Comparison of ENCODE assay signal across 9 cellular contexts in genomic region chr14:63493246-63493645, GRCh38. TPM values are rescaled to one million over a fixed set of nuclear protein-coding genes. Genes with fewer than 3 reads are reported as not detected.
A peak's percentile ranks its signal among the peaks of the same experiment; 100 is the strongest.
DNase-seq lines count a peak whose midpoint lies in the region; ATAC-seq, FAIRE-seq and TF ChIP-seq lines count a peak whose summit lies in the region.
"Had no signal": no experiment of that assay in that cellular context is flagged by ENCODE, and none has a peak within 500 bp of the region (broad histone marks: within the 10 kb centered on the region; RNA-seq: fewer than 3 reads in every experiment).

No MANE protein-coding gene starts in this region.

- no peak for ATAC-seq in HG02642 (IDR thresholded peaks at IDR 0.05; ENCODE audit: poor library complexity, unreplicated experiment)

- peak overlapping the region; percentile 85 for H3K27ac Mint-ChIP-seq in astrocyte (ENCODE audit: unreplicated experiment)

- DNase-seq in BE2C (peak; percentile 52), HT-29 (ENCODE audit: low spot score) (peak; percentile 4), astrocyte (ENCODE audit: low read depth) (peak; percentile 33), keratinocyte (ENCODE audit: low read depth, low spot score) (no peak), tibial nerve (ENCODE audit: low spot score in 2 of 2) (no peak)
- DNase-seq in activated CD4-positive, CD25-positive, alpha-beta regulatory T cell treated with anti-CD3 and anti-CD28 coated beads, Interleukin-2, amount 50 U/mL, for 72 hours: no peak
- no peak for DNase-seq in activated T-cell treated with anti-CD3 and anti-CD28 coated beads, Interleukin-2, amount 50 U/mL, for 1 hour
- DNase-seq: left cardiac atrium had no signal

- H3K9me3 Mint-ChIP-seq in astrocyte (ENCODE audit: unreplicated experiment): no peaks in the 10 kb centered on the region

- H3K79me2 ChIP-seq in astrocyte (ENCODE audit: insufficient read depth, low read length) (peaks cover 94% of the 10 kb centered on the region), keratinocyte (ENCODE audit: control insufficient read depth, insufficient read depth, low read length) (peaks cover 78% of the 10 kb centered on the region)

- H3K4me1 ChIP-seq in BE2C: peaks cover 11% of the 10 kb centered on the region
- peaks cover 11% of the 10 kb centered on the region for H3K4me1 ChIP-seq in astrocyte (ENCODE audit: insufficient read depth, low read length)
- peaks cover 25% of the 10 kb centered on the region for H3K4me1 ChIP-seq in keratinocyte (ENCODE audit: control insufficient read depth, extremely low read depth, insufficient read depth, low read length)
- H3K4me1 ChIP-seq in tibial nerve: peaks cover 0 to 47% (median 12%) of the 10 kb centered on the region in 4 donors

- H2AFZ ChIP-seq in astrocyte (ENCODE audit: low read depth, low read length) (no peak overlapping the region), keratinocyte (ENCODE audit: control insufficient read depth, low read length) (no peak overlapping the region)

- no peak for TF ChIP-seq POLR2A in tibial nerve (IDR thresholded peaks at IDR 0.05)

- FAIRE-seq in astrocyte (lab: Jason Lieb, UNC) (no peak), keratinocyte (lab: Jason Lieb, UNC) (no peak)

- H3K27me3 Mint-ChIP-seq in astrocyte (ENCODE audit: low read depth, unreplicated experiment): no peaks in the 10 kb centered on the region

- TF ChIP-seq CTCF in BE2C (IDR thresholded peaks at IDR 0.05; ENCODE audit: low read depth, low read length) (peak; percentile 70), astrocyte (IDR thresholded peaks at IDR 0.05; ENCODE audit: insufficient read depth, low read depth, low read length) (no peak), keratinocyte (optimal IDR thresholded peaks at IDR 0.05 in 1 of 3, IDR thresholded peaks at IDR 0.05 in 1 of 3, conservative IDR thresholded peaks at IDR 0.05 in 1 of 3; ENCODE audit: extremely low read depth in 1 of 3, insufficient read depth in 2 of 3, low read length in 3 of 3) (peak; percentile 26 to 42 (median 39)), tibial nerve (IDR thresholded peaks at IDR 0.05) (no peak)

- H4K20me1 ChIP-seq in astrocyte (ENCODE audit: insufficient read depth, low read length) (peaks cover 73% of the 10 kb centered on the region), keratinocyte (ENCODE audit: control insufficient read depth, extremely low read depth, insufficient read depth, low read length) (no peaks in the 10 kb centered on the region)

- peaks cover 27% of the 10 kb centered on the region for H3K4me1 Mint-ChIP-seq in astrocyte (ENCODE audit: low read depth, unreplicated experiment)

- 59 to 69% methylated on average over 7 of the region's 7 CpGs for WGBS in tibial nerve, 2 donors

- H3K9me3 ChIP-seq in BE2C (no peaks in the 10 kb centered on the region), astrocyte (ENCODE audit: insufficient read depth, low read depth, low read length) (no peaks in the 10 kb centered on the region), keratinocyte (ENCODE audit: control insufficient read depth, low read depth, low read length) (no peaks in the 10 kb centered on the region), tibial nerve (no peaks in the 10 kb centered on the region)

- TF ChIP-seq EP300 in tibial nerve (IDR thresholded peaks at IDR 0.05): no peak

- H3K4me3 ChIP-seq in BE2C (ENCODE audit: low read depth, low read length) (no peak overlapping the region; the same call in 1 of the 2 replicates), astrocyte (ENCODE audit: insufficient read depth, low read depth, low read length) (no peak overlapping the region), keratinocyte (ENCODE audit: control insufficient read depth in 2 of 3, extremely low read depth in 1 of 3, insufficient read depth in 2 of 3, low read depth in 1 of 3, low read length in 3 of 3) (peak overlapping the region in 2 of 3 experiments; percentile 52 to 61), tibial nerve (no peak overlapping the region)

- H3K27ac ChIP-seq in astrocyte (ENCODE audit: low read depth, low read length) (peak overlapping the region; percentile 67), keratinocyte (ENCODE audit: control insufficient read depth, insufficient read depth, low read length) (peak overlapping the region; percentile 97), tibial nerve (no peak overlapping the region)

- H3K27me3 ChIP-seq in BE2C: no peaks in the 10 kb centered on the region
- H3K27me3 ChIP-seq in astrocyte (ENCODE audit: insufficient read depth, low read length): no peaks in the 10 kb centered on the region
- H3K27me3 ChIP-seq in keratinocyte (ENCODE audit: control insufficient read depth, extremely low read depth, insufficient read depth, low read length): no peaks in the 10 kb centered on the region
- H3K27me3 ChIP-seq in tibial nerve: no peaks in the 10 kb centered on the region

- H3K9ac ChIP-seq in astrocyte (ENCODE audit: low read length): no peak overlapping the region
- H3K9ac ChIP-seq in keratinocyte (ENCODE audit: control insufficient read depth, extremely low read depth, insufficient read depth, low read length): peak overlapping the region; percentile 71

- peaks cover 5% of the 10 kb centered on the region for H3K36me3 ChIP-seq in BE2C
- H3K36me3 ChIP-seq in astrocyte (ENCODE audit: insufficient read depth, low read length): no peaks in the 10 kb centered on the region
- H3K36me3 ChIP-seq in keratinocyte (ENCODE audit: control insufficient read depth in 2 of 2, extremely low read depth in 1 of 2, insufficient read depth in 2 of 2, low read length in 2 of 2): no peaks in the 10 kb centered on the region
- no peaks in the 10 kb centered on the region for H3K36me3 ChIP-seq in tibial nerve

- dilution Hi-C loops in keratinocyte (cut with MboI; ENCODE audit: extremely low pct_ligation_motif_present, low sequenced_read_pairs): no loop called here

- no peak overlapping the region for H3K4me3 Mint-ChIP-seq in astrocyte (ENCODE audit: unreplicated experiment)

- H3K4me2 ChIP-seq in astrocyte (ENCODE audit: low read length): no peak overlapping the region
- peak overlapping the region; percentile 84 for H3K4me2 ChIP-seq in keratinocyte (ENCODE audit: control insufficient read depth, extremely low read depth, insufficient read depth, low read depth, low read length)

- no peaks in the 10 kb centered on the region for H3K9me1 ChIP-seq in keratinocyte (ENCODE audit: control insufficient read depth, extremely low read depth, insufficient read depth, low read length)

- no peaks in the 10 kb centered on the region for H3K36me3 Mint-ChIP-seq in astrocyte (ENCODE audit: low read depth, unreplicated experiment)

RNA-seq across cellular contexts. Expression of gene PPP2R5E, which starts 49.9 kb away (rescaled TPM):
- 14.7 TPM for polyA plus RNA-seq in BE2C (2012; ENCODE audit: insufficient read depth, insufficient read length, low read depth)
- total RNA-seq in HT-29 (2014; rRNA removed; shearing (Covaris generic)): 5.2 and 5.4 TPM in 2 replicates
- total RNA-seq in astrocyte: 60.2 and 69.3 TPM in 2 replicates
- 11.2 to 23.4 TPM (median 22.7 TPM) in 3 replicates for polyA plus RNA-seq in keratinocyte
- 30.0 TPM for polyA plus RNA-seq in keratinocyte (2011; ENCODE audit: low read depth)
- 15.5 and 31.4 TPM in 2 replicates for polyA plus RNA-seq in keratinocyte (2011; cell fraction: cytosol; rRNA removed)
- polyA plus RNA-seq in keratinocyte (2011; cell fraction: nucleus; rRNA removed): 13.8 and 17.9 TPM in 2 replicates
- polyA plus RNA-seq in keratinocyte (2012; ENCODE audit: low replicate concordance): 19.4 and 25.2 TPM in 2 replicates
- polyA minus RNA-seq in keratinocyte: 7.8 to 37.8 TPM (median 14.9 TPM) in 3 replicates
- 24.9 TPM for polyA minus RNA-seq in keratinocyte (2011; cell fraction: cytosol; rRNA and poly(A)+ RNA removed)
- polyA minus RNA-seq in keratinocyte (2011; cell fraction: nucleus; rRNA and poly(A)+ RNA removed): 16.0 and 34.0 TPM in 2 replicates
- 10 to 100 TPM; 22.9 to 24.7 (median 23.8) TPM for total RNA-seq in tibial nerve

Comparison
In these comparisons a context has a peak if more than half of its experiments do, and no peak if none do; other contexts are left out.
1. DNase-seq: peak in BE2C (single experiment), HT-29 (single experiment) and astrocyte (single experiment); none in keratinocyte (single experiment), tibial nerve (0 of 2), activated CD4-positive, CD25-positive, alpha-beta regulatory T cell treated with anti-CD3 and anti-CD28 coated beads, Interleukin-2, amount 50 U/mL, for 72 hours (single experiment) and activated T-cell treated with anti-CD3 and anti-CD28 coated beads, Interleukin-2, amount 50 U/mL, for 1 hour (single experiment).
2. H3K4me3 ChIP-seq: peak in keratinocyte (2 of 3); none in BE2C (single experiment), astrocyte (single experiment) and tibial nerve (0 of 4).
3. CTCF ChIP-seq: peak in BE2C (single experiment) and keratinocyte (3 of 3); none in astrocyte (single experiment) and tibial nerve (0 of 5).
4. H3K27ac ChIP-seq: peak in astrocyte (single experiment) and keratinocyte (single experiment); none in tibial nerve (0 of 4).